8 cellular contexts compared by ENCODE assay signal in the genomic region with DNA sequence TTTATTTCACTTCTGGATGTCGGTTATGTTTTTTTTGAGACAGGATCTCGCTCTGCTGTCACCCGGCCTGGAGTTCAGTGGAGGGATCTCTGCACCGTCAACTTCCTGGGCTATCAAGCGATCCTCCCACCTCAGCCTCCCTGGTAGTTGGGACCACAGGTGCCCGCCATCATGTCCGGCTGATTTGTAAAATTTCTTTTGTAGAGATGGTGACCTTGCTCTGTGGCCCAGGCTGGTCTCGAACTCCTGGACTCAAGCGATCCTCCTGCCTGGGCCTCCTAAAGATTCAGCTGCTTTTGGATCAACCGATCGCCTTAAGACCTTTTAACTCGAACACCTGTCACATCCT. TPM values are rescaled to one million over a fixed set of nuclear protein-coding genes. Genes with fewer than 3 reads are reported as not detected.
DNase-seq lines count a peak whose midpoint lies in the region; ATAC-seq and TF ChIP-seq lines count a peak whose summit lies in the region.

No MANE protein-coding gene starts in this region.

- H3K27ac ChIP-seq in CD4-positive, alpha-beta memory T cell (ENCODE audit: low read depth, low read length), result peak overlapping the region; percentile 85
- H3K27ac ChIP-seq in left lung (peak overlapping the region; percentile 98 to 99), thyroid gland (peak overlapping the region; percentile 95 to 99 (median 95))

- 15 to 31% methylated on average over 7 to 12 of the region's 12 CpGs for WGBS in thyroid gland, 2 donors

- intact Hi-C loops in CD4-positive, alpha-beta memory T cell (cut with micrococcal nuclease), result loop anchor here (1.0 to 10.0 kb wide), 10 partner anchors 58 to 1945 kb away; a partner anchor contains a TSS
- intact Hi-C loops in left lung (cut with DNase I), result no loop called here
- intact Hi-C loops in thyroid gland (cut with DNase I), result loop anchor here (10.0 kb wide), 1 partner anchor 55 kb away; no protein-coding TSS in a partner anchor

- no peaks in the 10 kb centered on the region for H3K9me3 ChIP-seq in CD4-positive, alpha-beta memory T cell (ENCODE audit: control insufficient read depth in 1 of 2, low read length in 2 of 2)
- H3K9me3 ChIP-seq in adipocyte (ENCODE audit: control insufficient read depth, low read length) (peaks cover 7% of the 10 kb centered on the region), left lung (peaks cover 0 to 7% of the 10 kb centered on the region in 2 donors), thyroid gland (no peaks in the 10 kb centered on the region)

- peaks cover 16% of the 10 kb centered on the region for H3K4me1 ChIP-seq in CD4-positive, alpha-beta memory T cell (ENCODE audit: insufficient read depth, low read length)
- H3K4me1 ChIP-seq in adipocyte (ENCODE audit: control insufficient read depth, insufficient read depth, low read length), result peaks cover 10% of the 10 kb centered on the region
- peaks cover 10 to 32% of the 10 kb centered on the region in 2 donors for H3K4me1 ChIP-seq in left lung
- H3K4me1 ChIP-seq in thyroid gland, result peaks cover 13 to 18% of the 10 kb centered on the region in 2 donors

- H3K9me3 Mint-ChIP-seq in CD4-positive, alpha-beta memory T cell, result peaks cover 0 to 7% (median 2%) of the 10 kb centered on the region in 8 donors

- H3K4me3 ChIP-seq in CD4-positive, alpha-beta memory T cell (ENCODE audit: low read length in 2 of 2), result peak overlapping the region; percentile 40 to 76
- H3K4me3 ChIP-seq in adipocyte (ENCODE audit: low read length) (peak overlapping the region; percentile 94), left lung (peak overlapping the region; percentile 81 to 98), thyroid gland (replicated peaks in 1 of 3) (peak overlapping the region; percentile 73 to 99 (median 90))

- ATAC-seq in HG03135 (IDR thresholded peaks at IDR 0.05; ENCODE audit: unreplicated experiment) (peak; percentile 1), left lung (no peak)
- ATAC-seq in activated CD4-positive, CD25-positive, alpha-beta regulatory T cell treated with anti-CD3 and anti-CD28 coated beads, Interleukin-2, amount 50 U/mL, for 24 hours, result no peak

- peaks cover 13 to 51% (median 37%) of the 10 kb centered on the region in 4 donors for H3K4me1 Mint-ChIP-seq in CD4-positive, alpha-beta memory T cell

- H3K27me3 Mint-ChIP-seq in CD4-positive, alpha-beta memory T cell, result no peaks in the 10 kb centered on the region

- H3K9ac ChIP-seq in adipocyte (ENCODE audit: low read length), result peak overlapping the region; percentile 98

- TF ChIP-seq POLR2A in thyroid gland (IDR thresholded peaks at IDR 0.05), result no peak

- CTCF ChIA-PET in CD4-positive, alpha-beta memory T cell (lab: Charles Lee; ENCODE audit: partially characterized antibody), result interaction anchor here (0.6 to 1.2 kb wide), 4 partner anchors 62 to 709 kb away, joined by 3 to 5 read pairs (median 3); no protein-coding TSS in a partner anchor

- H3K27me3 ChIP-seq in CD4-positive, alpha-beta memory T cell (ENCODE audit: insufficient read depth, low read length), result no peaks in the 10 kb centered on the region
- H3K27me3 ChIP-seq in adipocyte (replicated peaks; ENCODE audit: control insufficient read depth, insufficient read depth, low read length), result no peaks in the 10 kb centered on the region
- no peaks in the 10 kb centered on the region for H3K27me3 ChIP-seq in left lung
- no peaks in the 10 kb centered on the region for H3K27me3 ChIP-seq in thyroid gland

- peak overlapping the region; percentile 91 to 98 (median 94) for H3K4me3 Mint-ChIP-seq in CD4-positive, alpha-beta memory T cell

- POLR2A ChIA-PET in CD4-positive, alpha-beta memory T cell (lab: Charles Lee; ENCODE audit: partially characterized antibody), result interaction anchor here (1.0 to 2.5 kb wide), 16 partner anchors 30 to 665 kb away, joined by 3 to 17 read pairs (median 4); a partner anchor contains a TSS

- H3K36me3 Mint-ChIP-seq in CD4-positive, alpha-beta memory T cell, result peaks cover 13 to 29% of the 10 kb centered on the region in 2 donors

- no peaks in the 10 kb centered on the region for H3K36me3 ChIP-seq in CD4-positive, alpha-beta memory T cell (ENCODE audit: insufficient read depth, low read length)
- H3K36me3 ChIP-seq in adipocyte (ENCODE audit: control insufficient read depth, insufficient read depth, low read length, severe bottlenecking) (peaks cover 12% of the 10 kb centered on the region), left lung (peaks cover 0 to 18% of the 10 kb centered on the region in 2 donors), thyroid gland (no peaks in the 10 kb centered on the region)

- no peak for TF ChIP-seq CTCF in left lung (IDR thresholded peaks at IDR 0.05)
- no peak for TF ChIP-seq CTCF in thyroid gland (IDR thresholded peaks at IDR 0.05)

- H3K27ac Mint-ChIP-seq in CD4-positive, alpha-beta memory T cell, result peak overlapping the region; percentile 95 to 99 (median 97)

- DNase-seq in CD4-positive, alpha-beta memory T cell, result peak in 1 of 5 donors; percentile 46
- no peak for DNase-seq in adipocyte (ENCODE audit: low read depth)
- DNase-seq in left lung, result no peak
- no peak for DNase-seq in thyroid gland
- DNase-seq in NCI-H345 (lab: John Stamatoyannopoulos, UW), result no peak
- DNase-seq in NCI-H1436 treated with DMSO at 0.1 percent for 48 hours (lab: John Stamatoyannopoulos, UW), result no peak

RNA-seq across cellular contexts. Expression of a gene that starts 0.6 kb away (rescaled TPM):
- 10 to 100 TPM; 23.0 to 28.6 TPM for total RNA-seq in CD4-positive, alpha-beta memory T cell
- 10 to 100 TPM; 16.2 to 21.9 TPM for polyA plus RNA-seq in CD4-positive, alpha-beta memory T cell
- total RNA-seq in left lung, result 10 to 100 TPM; 22.5 to 22.7 TPM
- 10 to 100 TPM; 31.0 to 55.1 (median 47.9) TPM for total RNA-seq in thyroid gland

Comparison
In these comparisons a context has a peak if more than half of its experiments do, and no peak if none do; other contexts are left out.
1. intact Hi-C loops: an anchor here in CD4-positive, alpha-beta memory T cell (1.0 to 10.0 kb wide) and thyroid gland (10.0 kb wide); none called in left lung.